In genomic region chr3:101512521-101513418, GRCh38 we compare ENCODE assay signal across 8 cellular contexts. TPM values are rescaled to one million over a fixed set of nuclear protein-coding genes. Genes with fewer than 3 reads are reported as not detected.
A peak's percentile ranks its signal among the peaks of the same experiment; 100 is the strongest.
DNase-seq lines count a peak whose midpoint lies in the region; ATAC-seq and TF ChIP-seq lines count a peak whose summit lies in the region.

TSS of gene SENP7 (minus strand) at chr3:101513212. CDS start at chr3:101513130, 82 bp downstream.

- no peak for TF ChIP-seq CTCF in OCI-LY3 (IDR thresholded peaks at IDR 0.05; ENCODE audit: low read depth, low read length)

- no peaks in the 10 kb centered on the region for H3K9me3 ChIP-seq in CD4-positive, alpha-beta memory T cell (ENCODE audit: control insufficient read depth in 1 of 2, low read length in 2 of 2)
- H3K9me3 ChIP-seq in HUES6 (ENCODE audit: control insufficient read depth, insufficient read depth, low read depth, low read length) (no peaks in the 10 kb centered on the region), OCI-LY3 (ENCODE audit: insufficient read depth, low read length) (no peaks in the 10 kb centered on the region)

- CTCF ChIA-PET in CD4-positive, alpha-beta memory T cell (lab: Charles Lee; ENCODE audit: partially characterized antibody): interaction anchor here (0.7 to 2.5 kb wide), 11 partner anchors 9 to 168 kb away, joined by 3 to 20 read pairs (median 3); partner anchors contain the start of genes PCNP and TRMT10C

- H3K9ac ChIP-seq in HUES6 (ENCODE audit: low read length): peak within 1 kb of the TSS; percentile 68
- H3K9ac ChIP-seq in OCI-LY3 (ENCODE audit: low read length): peak within 1 kb of the TSS; percentile 73

- H3K36me3 Mint-ChIP-seq in CD4-positive, alpha-beta memory T cell: peaks cover 11 to 22% of the 10 kb centered on the region in 2 donors

- intact Hi-C loops in CD4-positive, alpha-beta memory T cell (cut with micrococcal nuclease): loop anchor here (1.0 to 2.0 kb wide), 5 partner anchors 9 to 62 kb away; partner anchors contain the start of genes PCNP and TRMT10C

- H3K9me3 Mint-ChIP-seq in CD4-positive, alpha-beta memory T cell: peaks cover 0 to 3% (median 0%) of the 10 kb centered on the region in 8 donors

- peak; percentile 75 to 81 (median 77) for DNase-seq in CD4-positive, alpha-beta memory T cell
- DNase-seq in activated T-cell treated with anti-CD3 and anti-CD28 coated beads for 48 hours (ENCODE audit: low read depth) (peak; percentile 63), epithelial cell of prostate (ENCODE audit: low read depth, low spot score) (no peak), mucosa of gallbladder (ENCODE audit: low spot score) (peak; percentile 85)
- DNase-seq in stimulated activated CD8-positive, alpha-beta memory T cell treated with anti-CD3 and anti-CD28 coated beads, Interleukin-4, amount 100 ng/mL, for 4 hours (ENCODE audit: low read depth in 2 of 2, low spot score in 1 of 2): peak; percentile 49 to 61

- peaks cover 8% of the 10 kb centered on the region; the same call in 1 of the 2 replicates for H3K79me2 ChIP-seq in OCI-LY3 (ENCODE audit: low read length)

- H3K36me3 ChIP-seq in CD4-positive, alpha-beta memory T cell (ENCODE audit: insufficient read depth, low read length): no peaks in the 10 kb centered on the region
- H3K36me3 ChIP-seq in HUES6 (ENCODE audit: control insufficient read depth, insufficient read depth, low read length) (no peaks in the 10 kb centered on the region), OCI-LY3 (replicated peaks; ENCODE audit: low read depth, low read length) (no peaks in the 10 kb centered on the region)

- POLR2A ChIA-PET in CD4-positive, alpha-beta memory T cell (lab: Charles Lee; ENCODE audit: partially characterized antibody): interaction anchor here (0.7 to 6.2 kb wide), 27 partner anchors 9 to 337 kb away, joined by 3 to 49 read pairs (median 4); partner anchors contain the start of genes NFKBIZ, PCNP and TRMT10C

- H3K4me3 Mint-ChIP-seq in CD4-positive, alpha-beta memory T cell: peak within 1 kb of the TSS; percentile 98 to 100 (median 99)

- peak within 1 kb of the TSS; percentile 83 to 88 for H3K4me3 ChIP-seq in CD4-positive, alpha-beta memory T cell (ENCODE audit: low read length in 2 of 2)
- H3K4me3 ChIP-seq in HUES6 (ENCODE audit: low read depth, low read length): peak within 1 kb of the TSS; percentile 74
- peak within 1 kb of the TSS; percentile 82 for H3K4me3 ChIP-seq in OCI-LY3 (ENCODE audit: low read length)

- ATAC-seq in GM19467 (IDR thresholded peaks at IDR 0.05; ENCODE audit: unreplicated experiment): peak; percentile 63

- peaks cover 54% of the 10 kb centered on the region for H3K4me1 ChIP-seq in CD4-positive, alpha-beta memory T cell (ENCODE audit: insufficient read depth, low read length)
- peaks cover 16% of the 10 kb centered on the region for H3K4me1 ChIP-seq in HUES6 (ENCODE audit: control insufficient read depth, insufficient read depth, low read length)
- H3K4me1 ChIP-seq in OCI-LY3 (ENCODE audit: low read length): peaks cover 26% of the 10 kb centered on the region

- H3K4me2 ChIP-seq in OCI-LY3 (ENCODE audit: low read length): peak within 1 kb of the TSS; percentile 77

- H4K20me1 ChIP-seq in OCI-LY3 (ENCODE audit: insufficient read depth, low read length): no peaks in the 10 kb centered on the region

- H2AFZ ChIP-seq in OCI-LY3 (ENCODE audit: low read depth, low read length): peak within 1 kb of the TSS; percentile 94

- peak within 1 kb of the TSS; percentile 84 for H3K27ac ChIP-seq in CD4-positive, alpha-beta memory T cell (ENCODE audit: low read depth, low read length)
- peak within 1 kb of the TSS; percentile 66 for H3K27ac ChIP-seq in HUES6 (ENCODE audit: low read depth, low read length)
- peak within 1 kb of the TSS; percentile 67 for H3K27ac ChIP-seq in OCI-LY3 (ENCODE audit: low read length)
- peak within 1 kb of the TSS; percentile 91 for H3K27ac ChIP-seq in epithelial cell of prostate

- H3K27me3 ChIP-seq in CD4-positive, alpha-beta memory T cell (ENCODE audit: insufficient read depth, low read length): no peaks in the 10 kb centered on the region
- no peaks in the 10 kb centered on the region for H3K27me3 ChIP-seq in HUES6 (ENCODE audit: control insufficient read depth, insufficient read depth, low read length)
- H3K27me3 ChIP-seq in OCI-LY3 (ENCODE audit: low read depth, low read length): no peaks in the 10 kb centered on the region

- peaks cover 24 to 73% (median 51%) of the 10 kb centered on the region in 4 donors for H3K4me1 Mint-ChIP-seq in CD4-positive, alpha-beta memory T cell

- peaks cover 1 to 2% of the 10 kb centered on the region in 2 donors for H3K27me3 Mint-ChIP-seq in CD4-positive, alpha-beta memory T cell

- H3K27ac Mint-ChIP-seq in CD4-positive, alpha-beta memory T cell: peak within 1 kb of the TSS; percentile 98 to 100 (median 99)

RNA-seq across cellular contexts. Expression of gene SENP7, which starts in this region (rescaled TPM):
- total RNA-seq in CD4-positive, alpha-beta memory T cell: 10 to 100 TPM; 69.7 to 69.8 TPM
- polyA plus RNA-seq in CD4-positive, alpha-beta memory T cell: 10 to 100 TPM in 1 of 2 donors, 1 to 10 TPM in 1; 9.7 to 11.8 TPM
- total RNA-seq in mucosa of gallbladder: 16.5 TPM
